In genomic region chr3:186826978-186827857, GRCh38 we compare ENCODE assay signal across 8 cellular contexts. TPM values are rescaled to one million over a fixed set of nuclear protein-coding genes. Genes with fewer than 3 reads are reported as not detected.
DNase-seq lines count a peak whose midpoint lies in the region; ATAC-seq and TF ChIP-seq lines count a peak whose summit lies in the region.

No MANE protein-coding gene starts in this region.

- H3K27me3 ChIP-seq in suprapubic skin = peaks cover 69% of the 10 kb centered on the region

- no peak for TF ChIP-seq EP300 in suprapubic skin (IDR thresholded peaks at IDR 0.05)

- no peaks in the 10 kb centered on the region for H3K9me3 ChIP-seq in SK-N-MC (ENCODE audit: low read depth, low read length)
- no peaks in the 10 kb centered on the region for H3K9me3 ChIP-seq in suprapubic skin

- TF ChIP-seq POLR2A in suprapubic skin (IDR thresholded peaks at IDR 0.05) = no peak

- H3K4me1 Mint-ChIP-seq in HFFc6 (ENCODE audit: low read depth) = peaks cover 33% of the 10 kb centered on the region
- peaks cover 26% of the 10 kb centered on the region for H3K4me1 Mint-ChIP-seq in activated naive CD4-positive, alpha-beta T cell treated with anti-CD3 and anti-CD28 coated beads, Interleukin-2, amount 10 ng/mL, durations not matched to agents 7 days and 5 days

- peak overlapping the region; percentile 90 for H3K9ac ChIP-seq in SK-N-MC (ENCODE audit: insufficient read length)

- H3K4me3 Mint-ChIP-seq in HFFc6 = peak overlapping the region; percentile 81
- H3K4me3 Mint-ChIP-seq in activated naive CD4-positive, alpha-beta T cell treated with anti-CD3 and anti-CD28 coated beads, Interleukin-2, amount 10 ng/mL, durations not matched to agents 7 days and 5 days = peak overlapping the region; percentile 70

- ATAC-seq in omental fat pad (ENCODE audit: low FRiP score) = peak; percentile 92

- no peaks in the 10 kb centered on the region for H3K36me3 Mint-ChIP-seq in HFFc6 (ENCODE audit: low read depth)
- H3K36me3 Mint-ChIP-seq in activated naive CD4-positive, alpha-beta T cell treated with anti-CD3 and anti-CD28 coated beads, Interleukin-2, amount 10 ng/mL, durations not matched to agents 7 days and 5 days = peaks cover 2% of the 10 kb centered on the region

- peaks cover 38% of the 10 kb centered on the region for H3K27me3 Mint-ChIP-seq in HFFc6 (ENCODE audit: insufficient read depth)
- peaks cover 77% of the 10 kb centered on the region for H3K27me3 Mint-ChIP-seq in activated naive CD4-positive, alpha-beta T cell treated with anti-CD3 and anti-CD28 coated beads, Interleukin-2, amount 10 ng/mL, durations not matched to agents 7 days and 5 days

- no peak for TF ChIP-seq CTCF in HFFc6 (IDR thresholded peaks at IDR 0.05)
- no peak for TF ChIP-seq CTCF in omental fat pad (IDR thresholded peaks at IDR 0.05)
- no peak for TF ChIP-seq CTCF in suprapubic skin (IDR thresholded peaks at IDR 0.05)

- H3K36me3 ChIP-seq in SK-N-MC (ENCODE audit: insufficient read depth, low read length) (no peaks in the 10 kb centered on the region), suprapubic skin (no peaks in the 10 kb centered on the region)

- peak; percentile 56 for DNase-seq in GM04504 (ENCODE audit: low read depth)
- peak; percentile 48 for DNase-seq in HFFc6
- DNase-seq in NAMALWA (ENCODE audit: low spot score) = peak; percentile 93
- no peak for DNase-seq in SK-N-MC (ENCODE audit: low read depth, low spot score)
- DNase-seq in activated naive CD4-positive, alpha-beta T cell treated with anti-CD3 and anti-CD28 coated beads, Interleukin-2, amount 10 ng/mL, durations not matched to agents 7 days and 5 days = peak; percentile 88
- peak; percentile 82 for DNase-seq in globus pallidus (ENCODE audit: low spot score)
- peak; percentile 32 for DNase-seq in omental fat pad (ENCODE audit: low spot score)
- peak in 1 of 2 donors; percentile 80 for DNase-seq in suprapubic skin (ENCODE audit: low spot score in 2 of 2)

- H3K27ac ChIP-seq in SK-N-MC (no peak overlapping the region), suprapubic skin (peak overlapping the region; percentile 46)

- peaks cover 26% of the 10 kb centered on the region for H3K4me1 ChIP-seq in suprapubic skin

- 8% methylated on average over 28 of the region's 80 CpGs for WGBS in suprapubic skin

- CTCF ChIA-PET in activated naive CD4-positive, alpha-beta T cell treated with anti-CD3 and anti-CD28 coated beads, Interleukin-2, amount 10 ng/mL, durations not matched to agents 7 days and 5 days (lab: Charles Lee) = interaction anchor here (0.9 to 1.4 kb wide), 6 partner anchors 22 to 844 kb away, joined by 3 to 4 read pairs (median 4); no protein-coding TSS in a partner anchor

- H3K9me3 Mint-ChIP-seq in HFFc6 = no peaks in the 10 kb centered on the region
- H3K9me3 Mint-ChIP-seq in activated naive CD4-positive, alpha-beta T cell treated with anti-CD3 and anti-CD28 coated beads, Interleukin-2, amount 10 ng/mL, durations not matched to agents 7 days and 5 days = no peaks in the 10 kb centered on the region

- no peak overlapping the region for H3K27ac Mint-ChIP-seq in HFFc6
- no peak overlapping the region for H3K27ac Mint-ChIP-seq in activated naive CD4-positive, alpha-beta T cell treated with anti-CD3 and anti-CD28 coated beads, Interleukin-2, amount 10 ng/mL, durations not matched to agents 7 days and 5 days

- peak overlapping the region; percentile 90 for H3K4me3 ChIP-seq in SK-N-MC
- peak overlapping the region; percentile 78 for H3K4me3 ChIP-seq in suprapubic skin

RNA-seq across cellular contexts. Expression of gene ADIPOQ, which starts 15.3 kb away (rescaled TPM):
- total RNA-seq in HFFc6 (2021; fragmentation: NEBNext Ultra II Directional; extraction: Animal tissue kit (Norgen Biotek cat#: 25700)) = not detected
- total RNA-seq in omental fat pad (1,000 to 10,000 TPM in 3 of 4 donors, 100 to 1,000 TPM in 1; 321 to 1,997 (median 1,475) TPM), suprapubic skin (10 to 100 TPM; 10.7 to 21.6 (median 19.7) TPM)

RNA-seq across cellular contexts. Expression of gene RFC4, which starts 20.9 kb away (rescaled TPM):
- total RNA-seq in HFFc6 (2021; fragmentation: NEBNext Ultra II Directional; extraction: Animal tissue kit (Norgen Biotek cat#: 25700)) = 10 to 100 TPM; 13.3 to 27.9 (median 25.7) TPM
- total RNA-seq in omental fat pad = 10 to 100 TPM in 2 of 4 donors, 1 to 10 TPM in 2; 6.1 to 10.7 (median 9.4) TPM
- 10 to 100 TPM in 3 of 4 donors, 1 to 10 TPM in 1; 9.6 to 22.3 (median 15.8) TPM for total RNA-seq in suprapubic skin

RNA-seq across cellular contexts. Expression of gene EIF4A2, which starts 43.8 kb away (rescaled TPM):
- 100 to 1,000 TPM; 249 to 363 (median 264) TPM for total RNA-seq in HFFc6 (2021; fragmentation: NEBNext Ultra II Directional; extraction: Animal tissue kit (Norgen Biotek cat#: 25700))
- total RNA-seq in omental fat pad = 100 to 1,000 TPM; 315 to 515 (median 413) TPM
- total RNA-seq in suprapubic skin = 100 to 1,000 TPM; 209 to 410 (median 291) TPM

Comparison
In these comparisons a context has a peak if more than half of its experiments do, and no peak if none do; other contexts are left out.
1. RNA of gene ADIPOQ, which starts 15.3 kb away (total RNA-seq): 321 to 1,997 TPM in omental fat pad; 10.7 to 21.6 TPM in suprapubic skin and not detected in HFFc6; every median in the first group is over 10 times any median in the second.